ENCODE assay signal across 8 cellular contexts in genomic region chr22:50628543-50629134, GRCh38. TPM values are rescaled to one million over a fixed set of nuclear protein-coding genes. Genes with fewer than 3 reads are reported as not detected.
A peak's percentile ranks its signal among the peaks of the same experiment; 100 is the strongest.
DNase-seq lines count a peak whose midpoint lies in the region; ATAC-seq and TF ChIP-seq lines count a peak whose summit lies in the region.

No MANE protein-coding gene starts in this region.

- no peak for TF ChIP-seq POLR2A in Peyer's patch (IDR thresholded peaks at IDR 0.05)
- TF ChIP-seq POLR2A in esophagus squamous epithelium (IDR thresholded peaks at IDR 0.05), result no peak

- intact Hi-C loops in esophagus squamous epithelium (cut with DNase I), result no loop called here

- ATAC-seq in GM21390 (IDR thresholded peaks at IDR 0.05; ENCODE audit: unreplicated experiment) (no peak), GM19023 (IDR thresholded peaks at IDR 0.05; ENCODE audit: unreplicated experiment) (no peak)

- TF ChIP-seq CTCF in GM12875 (IDR thresholded peaks at IDR 0.05; ENCODE audit: borderline replicate concordance, insufficient read depth, low read depth, low read length) (no peak), Peyer's patch (IDR thresholded peaks at IDR 0.05) (no peak), esophagus squamous epithelium (IDR thresholded peaks at IDR 0.05) (no peak)

- H3K4me3 ChIP-seq in GM12875 (ENCODE audit: low read depth, low read length) (peak overlapping the region; percentile 88), Peyer's patch (peak overlapping the region; percentile 79 to 99 (median 89)), esophagus squamous epithelium (peak overlapping the region; percentile 83 to 95 (median 91)), rectal smooth muscle tissue (ENCODE audit: low read length) (peak overlapping the region; percentile 90)

- H3K9me3 ChIP-seq in Peyer's patch (no peaks in the 10 kb centered on the region), esophagus squamous epithelium (no peaks in the 10 kb centered on the region)

- peak overlapping the region; percentile 74 for H3K9ac ChIP-seq in rectal smooth muscle tissue (ENCODE audit: low read length)

- no peaks in the 10 kb centered on the region for H3K27me3 ChIP-seq in Peyer's patch
- no peaks in the 10 kb centered on the region for H3K27me3 ChIP-seq in esophagus squamous epithelium
- H3K27me3 ChIP-seq in rectal smooth muscle tissue (ENCODE audit: control insufficient read depth, insufficient read depth, low read length), result no peaks in the 10 kb centered on the region

- peaks cover 0 to 35% (median 11%) of the 10 kb centered on the region in 4 donors for H3K4me1 ChIP-seq in Peyer's patch
- peaks cover 15 to 33% (median 21%) of the 10 kb centered on the region in 3 donors for H3K4me1 ChIP-seq in esophagus squamous epithelium
- H3K4me1 ChIP-seq in rectal smooth muscle tissue (ENCODE audit: control insufficient read depth, insufficient read depth, low read length), result peaks cover 7% of the 10 kb centered on the region

- H3K27ac ChIP-seq in Peyer's patch (peak overlapping the region; percentile 84 to 88 (median 84)), esophagus squamous epithelium (peak overlapping the region; percentile 79 to 92 (median 90)), rectal smooth muscle tissue (ENCODE audit: low read depth, low read length) (peak overlapping the region; percentile 28)

- DNase-seq in Peyer's patch, result no peak
- no peak for DNase-seq in esophagus squamous epithelium (lab: John Stamatoyannopoulos, UW)
- no peak for DNase-seq in stimulated activated naive CD4-positive, alpha-beta T cell (lab: John Stamatoyannopoulos, UW)
- no peak for DNase-seq in stimulated activated CD4-positive, alpha-beta T cell treated with anti-CD3 and anti-CD28 coated beads, Interleukin-4, amount 100 ng/mL, for 24 hours

- WGBS in esophagus squamous epithelium, 2 donors, result 34 to 36% methylated on average over 6 to 14 of the region's 16 CpGs

- peaks cover 0 to 6% (median 0%) of the 10 kb centered on the region in 3 donors for H3K36me3 ChIP-seq in Peyer's patch
- H3K36me3 ChIP-seq in esophagus squamous epithelium, result peaks cover 4 to 24% (median 14%) of the 10 kb centered on the region in 3 donors
- no peaks in the 10 kb centered on the region for H3K36me3 ChIP-seq in rectal smooth muscle tissue (ENCODE audit: control insufficient read depth, insufficient read depth, low read length)

RNA-seq across cellular contexts. Expression of gene ARSA, which starts 0.7 kb away (rescaled TPM):
- total RNA-seq in Peyer's patch (100 to 1,000 TPM in 3 of 4 donors, 10 to 100 TPM in 1; 84.2 to 130 (median 124) TPM), esophagus squamous epithelium (10 to 100 TPM; 18.7 to 47.0 (median 28.6) TPM)

RNA-seq across cellular contexts. Expression of gene MAPK8IP2, which starts 28.0 kb away (rescaled TPM):
- total RNA-seq in Peyer's patch (1 to 10 TPM in 1 of 4 donors, under 1 TPM in 2, not detected in 1; 0.66 to 1.2 (median 0.83) TPM), esophagus squamous epithelium (1 to 10 TPM; 1.3 to 2.9 (median 1.7) TPM)

RNA-seq across cellular contexts. Expression of gene SHANK3, which starts 44.0 kb away (rescaled TPM):
- total RNA-seq in Peyer's patch (10 to 100 TPM in 2 of 4 donors, 1 to 10 TPM in 2; 2.8 to 36.3 (median 10.8) TPM), esophagus squamous epithelium (1 to 10 TPM; 3.7 to 5.9 (median 4.5) TPM)

RNA-seq across cellular contexts. Expression of gene CHKB, which starts 46.0 kb away (rescaled TPM):
- total RNA-seq in Peyer's patch (100 to 1,000 TPM; 111 to 278 (median 156) TPM), esophagus squamous epithelium (10 to 100 TPM; 16.7 to 51.2 (median 35.4) TPM)

RNA-seq across cellular contexts. Expression of gene CPT1B, which starts 50.4 kb away (rescaled TPM):
- 100 to 1,000 TPM in 1 of 4 donors, 10 to 100 TPM in 3; 51.2 to 133 (median 56.5) TPM for total RNA-seq in Peyer's patch
- total RNA-seq in esophagus squamous epithelium, result 10 to 100 TPM in 1 of 4 donors, 1 to 10 TPM in 3; 3.5 to 17.6 (median 8.2) TPM

Comparison
In these comparisons a context has a peak if more than half of its experiments do, and no peak if none do; other contexts are left out.
1. H3K27ac ChIP-seq: peak in every context shown above with its lines; median percentile 90 in esophagus squamous epithelium; 84 in Peyer's patch; 28 in rectal smooth muscle tissue.